34 cellular contexts compared by ENCODE assay signal in genomic region chr2:58480191-58480590, GRCh38.
"Had no signal": no experiment of that assay in that cellular context is flagged by ENCODE, and none has a peak within 500 bp of the region (broad histone marks: within the 10 kb centered on the region; RNA-seq: fewer than 3 reads in every experiment).

No MANE protein-coding gene starts in this region.

- H3K4me3 Mint-ChIP-seq: activated B cell treated with CpG ODN at 0.5 μM for 24 hours; activated CD4-positive, alpha-beta memory T cell treated with anti-CD3 and anti-CD28 coated beads for 36 hours; activated CD4-positive, alpha-beta T cell treated with anti-CD3 and anti-CD28 coated beads, Interleukin-2, amount 10 ng/mL, durations not matched to agents 24 days and 14 days; activated CD8-positive, alpha-beta T cell treated with anti-CD3 and anti-CD28 coated beads for 36 hours; activated naive CD4-positive, alpha-beta T cell treated with anti-CD3 and anti-CD28 coated beads for 36 hours; activated naive CD8-positive, alpha-beta T cell treated with anti-CD3 and anti-CD28 coated beads for 36 hours; activated T-cell treated with anti-CD3 and anti-CD28 coated beads, Interleukin-2, amount 50 U/mL, for 24 hours; activated T-helper 1 cell treated with anti-CD3 and anti-CD28 coated beads, Interleukin-12 subunit alpha, Interleukin-12 subunit beta, Interleukin-2, Interleukin-4 antibody, amounts not matched to agents 30 ng/mL and 10 ng/mL and 1 ng/mL, durations not matched to agents 14 hours and 24 hours and 36 hours; activated T-helper 17 cell treated with anti-CD3 and anti-CD28 coated beads, Interleukin-2, amount 50 U/mL, for 72 hours; T-helper 2 cell treated with Interferon-gamma antibody and Interleukin-4, amounts not matched to agents 5 μg/mL and 100 μg/mL, for 36 hours had no signal

- H3K27me3 ChIP-seq: adrenal gland, body of pancreas, brain microvascular endothelial cell, breast epithelium had no signal

- H3K9me3 Mint-ChIP-seq: activated B cell treated with CpG ODN at 0.5 μM for 24 hours; activated CD4-positive, alpha-beta memory T cell treated with anti-CD3 and anti-CD28 coated beads for 36 hours; activated CD4-positive, alpha-beta T cell treated with anti-CD3 and anti-CD28 coated beads, Interleukin-2, amount 10 ng/mL, durations not matched to agents 24 days and 14 days; activated CD8-positive, alpha-beta T cell treated with anti-CD3 and anti-CD28 coated beads for 36 hours; activated naive CD4-positive, alpha-beta T cell treated with anti-CD3 and anti-CD28 coated beads for 36 hours; activated naive CD4-positive, alpha-beta T cell treated with anti-CD3 and anti-CD28 coated beads, Interleukin-2, amount 50 U/mL, for 72 hours; activated naive CD8-positive, alpha-beta T cell treated with anti-CD3 and anti-CD28 coated beads for 36 hours; activated T-cell treated with anti-CD3 and anti-CD28 coated beads, Interleukin-2, amount 50 U/mL, for 24 hours; activated T-helper 1 cell treated with anti-CD3 and anti-CD28 coated beads, Interleukin-12 subunit alpha, Interleukin-12 subunit beta, Interleukin-2, Interleukin-4 antibody, amounts not matched to agents 30 ng/mL and 10 ng/mL and 1 ng/mL, durations not matched to agents 14 hours and 24 hours and 36 hours; activated T-helper 17 cell treated with anti-CD3 and anti-CD28 coated beads, Interleukin-2, amount 50 U/mL, for 72 hours; T-helper 2 cell treated with Interferon-gamma antibody and Interleukin-4, amounts not matched to agents 5 μg/mL and 100 μg/mL, for 36 hours had no signal

- H3K36me3 Mint-ChIP-seq: activated CD4-positive, alpha-beta memory T cell treated with anti-CD3 and anti-CD28 coated beads for 36 hours; activated naive CD4-positive, alpha-beta T cell treated with anti-CD3 and anti-CD28 coated beads, Interleukin-2, amount 50 U/mL, for 72 hours; activated naive CD8-positive, alpha-beta T cell treated with anti-CD3 and anti-CD28 coated beads for 36 hours had no signal

- H3K36me3 ChIP-seq: adrenal gland, brain microvascular endothelial cell, breast epithelium had no signal

- H3K4me1 ChIP-seq: adrenal gland, body of pancreas, breast epithelium had no signal

- H3K4me1 Mint-ChIP-seq: activated B cell treated with CpG ODN at 0.5 μM for 24 hours; activated CD4-positive, alpha-beta T cell treated with anti-CD3 and anti-CD28 coated beads, Interleukin-2, amount 10 ng/mL, durations not matched to agents 24 days and 14 days; activated naive CD8-positive, alpha-beta T cell treated with anti-CD3 and anti-CD28 coated beads for 36 hours; activated T-helper 17 cell treated with anti-CD3 and anti-CD28 coated beads, Interleukin-2, amount 50 U/mL, for 72 hours had no signal

- H3K27ac Mint-ChIP-seq: activated B cell treated with CpG ODN at 0.5 μM for 24 hours; activated CD4-positive, alpha-beta memory T cell treated with anti-CD3 and anti-CD28 coated beads for 36 hours; activated CD4-positive, alpha-beta T cell treated with anti-CD3 and anti-CD28 coated beads, Interleukin-2, amount 10 ng/mL, durations not matched to agents 24 days and 14 days; activated CD8-positive, alpha-beta T cell treated with anti-CD3 and anti-CD28 coated beads for 36 hours; activated naive CD4-positive, alpha-beta T cell treated with anti-CD3 and anti-CD28 coated beads for 36 hours; activated naive CD4-positive, alpha-beta T cell treated with anti-CD3 and anti-CD28 coated beads, Interleukin-2, amount 50 U/mL, for 72 hours; activated naive CD8-positive, alpha-beta T cell treated with anti-CD3 and anti-CD28 coated beads for 36 hours; activated T-cell treated with anti-CD3 and anti-CD28 coated beads, Interleukin-2, amount 50 U/mL, for 24 hours; activated T-helper 1 cell treated with anti-CD3 and anti-CD28 coated beads, Interleukin-12 subunit alpha, Interleukin-12 subunit beta, Interleukin-2, Interleukin-4 antibody, amounts not matched to agents 30 ng/mL and 10 ng/mL and 1 ng/mL, durations not matched to agents 14 hours and 24 hours and 36 hours; activated T-helper 17 cell treated with anti-CD3 and anti-CD28 coated beads, Interleukin-2, amount 50 U/mL, for 72 hours; T-helper 2 cell treated with Interferon-gamma antibody and Interleukin-4, amounts not matched to agents 5 μg/mL and 100 μg/mL, for 36 hours had no signal

- H3K4me3 ChIP-seq: adrenal gland, body of pancreas, breast epithelium had no signal

- FAIRE-seq: astrocyte, colon, TTC549 had no signal

- H3K27ac ChIP-seq: adrenal gland, body of pancreas, brain microvascular endothelial cell, breast epithelium, VCaP had no signal

- DNase-seq: activated B cell treated with CpG ODN at 0.5 μM for 24 hours; activated CD4-positive, alpha-beta memory T cell treated with anti-CD3 and anti-CD28 coated beads for 36 hours; activated CD4-positive, alpha-beta T cell treated with anti-CD3 and anti-CD28 coated beads for 4 hours; activated CD4-positive, alpha-beta T cell treated with anti-CD3 and anti-CD28 coated beads, Interleukin-2, amount 10 ng/mL, durations not matched to agents 24 days and 14 days; activated CD4-positive, alpha-beta T cell treated with anti-CD3 and anti-CD28 coated beads, Interleukin-2, amount 50 U/mL, for 1 hour; activated CD4-positive, alpha-beta T cell treated with anti-CD3 and anti-CD28 coated beads, Interleukin-2, amount 50 U/mL, for 4 hours; activated CD4-positive, CD25-positive, alpha-beta regulatory T cell treated with anti-CD3 and anti-CD28 coated beads, Interleukin-2, amount 50 U/mL, for 72 hours; activated CD8-positive, alpha-beta memory T cell treated with anti-CD3 and anti-CD28 coated beads, Interleukin-2, amount 50 U/mL, for 4 hours; activated CD8-positive, alpha-beta T cell treated with anti-CD3 and anti-CD28 coated beads for 36 hours; activated effector memory CD4-positive, alpha-beta T cell treated with anti-CD3 and anti-CD28 coated beads, Interleukin-2, amount 50 U/mL, for 16 hours; activated gamma-delta T cell treated with Interleukin-2 at 50 U/mL for 16 hours; activated naive CD4-positive, alpha-beta T cell; activated naive CD4-positive, alpha-beta T cell treated with anti-CD3 and anti-CD28 coated beads for 36 hours; activated naive CD4-positive, alpha-beta T cell treated with anti-CD3 and anti-CD28 coated beads, Interleukin-2, amount 50 U/mL, for 16 hours; activated naive CD8-positive, alpha-beta T cell treated with anti-CD3 and anti-CD28 coated beads for 36 hours; activated T-cell treated with anti-CD3 and anti-CD28 coated beads, Interleukin-2, amount 50 U/mL, for 24 hours; activated T-cell treated with anti-CD3 and anti-CD28 coated beads, Interleukin-2, amount 50 U/mL, for 48 hours; adrenal gland; amniotic stem cell; aorta; body of pancreas; brain microvascular endothelial cell; central memory CD4-positive, alpha-beta T cell; T-helper 2 cell; T-helper 9 cell had no signal

- H3K27me3 Mint-ChIP-seq: activated CD4-positive, alpha-beta T cell treated with anti-CD3 and anti-CD28 coated beads, Interleukin-2, amount 10 ng/mL, durations not matched to agents 24 days and 14 days; activated naive CD8-positive, alpha-beta T cell treated with anti-CD3 and anti-CD28 coated beads for 36 hours had no signal

- ATAC-seq: activated CD8-positive, alpha-beta T cell treated with anti-CD3 and anti-CD28 coated beads for 36 hours; activated naive CD4-positive, alpha-beta T cell treated with anti-CD3 and anti-CD28 coated beads, Interleukin-2, amount 50 U/mL, for 72 hours; activated T-helper 17 cell treated with anti-CD3 and anti-CD28 coated beads, Interleukin-2, amount 50 U/mL, for 72 hours; body of pancreas had no signal
